ENCODE assay signal across 28 cellular contexts in genomic region chr16:51388516-51388951, GRCh38.
A peak's percentile ranks its signal among the peaks of the same experiment; 100 is the strongest.
DNase-seq lines count a peak whose midpoint lies in the region.
"Had no signal": no experiment of that assay in that cellular context is flagged by ENCODE, and none has a peak within 500 bp of the region (broad histone marks: within the 10 kb centered on the region; RNA-seq: fewer than 3 reads in every experiment).

No MANE protein-coding gene starts in this region.

- no peaks in the 10 kb centered on the region for H4K20me1 ChIP-seq in GM23248 (ENCODE audit: insufficient read depth)
- H4K20me1 ChIP-seq: BLaER1 had no signal

- H2AFZ ChIP-seq in GM23248: no peak overlapping the region
- H2AFZ ChIP-seq: PC-9 had no signal

- H3K4me1 ChIP-seq in GM23248 (ENCODE audit: insufficient read depth): peaks cover 14% of the 10 kb centered on the region

- H3K4me3 ChIP-seq in GM23248: no peak overlapping the region
- H3K4me3 ChIP-seq: BLaER1, PC-9, SJSA1 had no signal

- peak; percentile 5 for DNase-seq in GM23248
- peak in 32 of 58 donors; percentile 4 to 66 (median 21) for DNase-seq in anterior cingulate cortex (lab: John Stamatoyannopoulos, UW)
- DNase-seq in globus pallidus (ENCODE audit: low spot score): peak; percentile 30
- peak; percentile 21 for DNase-seq in putamen (ENCODE audit: low spot score)
- no peak for DNase-seq in NCI-H446 (lab: John Stamatoyannopoulos, UW)
- DNase-seq in activated gamma-delta T cell (lab: John Stamatoyannopoulos, UW): no peak
- DNase-seq in foreskin melanocyte: no peak
- DNase-seq in DMS153 treated with DMSO at 0.1 percent for 48 hours (lab: John Stamatoyannopoulos, UW; ENCODE audit: unreplicated experiment): no peak
- DNase-seq: 8988T; ACHN; CD4-positive, CD25-positive, alpha-beta regulatory T cell; DMS153; GOT3; NCI-H1092; NCI-H1436; NCI-H187; NCI-H2081 treated with DMSO at 0.1 percent for 48 hours; NCI-H2171; NCI-H226; NCI-H510A treated with DMSO at 0.1 percent for 48 hours; NCI-H748 treated with DMSO at 0.1 percent for 48 hours; NK-92 treated with Interleukin-12 subunit alpha and Interleukin-12 subunit beta, amount 100 ng/mL, for 24 hours; PC-9; Right ventricle myocardium superior; RPMI8226 had no signal

- peaks cover 8% of the 10 kb centered on the region for H3F3A ChIP-seq in GM23248 (ENCODE audit: insufficient read depth)

- no peaks in the 10 kb centered on the region for H3K36me3 ChIP-seq in GM23248 (ENCODE audit: low read depth)
- H3K36me3 ChIP-seq: BLaER1, SJSA1 had no signal

- H3K9ac ChIP-seq in GM23248: no peak overlapping the region
- H3K9ac ChIP-seq: BLaER1 had no signal

- no peak overlapping the region for H3K4me2 ChIP-seq in GM23248 (ENCODE audit: unreplicated experiment)
- H3K4me2 ChIP-seq: BLaER1, PC-9 had no signal

- WGBS in GM23248 (ENCODE audit: low coverage in 1 of 2, low lambda C conversion rate in 2 of 2, missing lambda C conversion rate in 2 of 2), 2 experiments: 18 to 21% methylated on average over 6 of the region's 6 CpGs

- no peak overlapping the region for H3K27ac ChIP-seq in GM23248
- H3K27ac ChIP-seq: BLaER1, HL-60, PC-9, SJSA1 had no signal

- no peaks in the 10 kb centered on the region for H3K9me2 ChIP-seq in GM23248 (ENCODE audit: insufficient read depth)

- H3K79me2 ChIP-seq in GM23248 (ENCODE audit: insufficient read depth): no peaks in the 10 kb centered on the region

- H3K27me3 ChIP-seq in GM23248 (replicated peaks; ENCODE audit: insufficient read depth): no peaks in the 10 kb centered on the region
- H3K27me3 ChIP-seq: BLaER1, SJSA1 had no signal

- no peaks in the 10 kb centered on the region for H3K9me3 ChIP-seq in GM23248 (ENCODE audit: low read depth)

- in situ Hi-C loops in GM23248 (cut with MboI): no loop called here

Comparison
In these comparisons a context has a peak if more than half of its experiments do, and no peak if none do; other contexts are left out.
1. DNase-seq: peak in GM23248 (single experiment), anterior cingulate cortex (32 of 58), globus pallidus (single experiment) and putamen (single experiment); none in NCI-H446 (0 of 2), activated gamma-delta T cell (single experiment), foreskin melanocyte (single experiment) and DMS153 treated with DMSO at 0.1 percent for 48 hours (single experiment).